31 cellular contexts compared by ENCODE assay signal in genomic region chr2:240803191-240803590, GRCh38. TPM values are rescaled to one million over a fixed set of nuclear protein-coding genes. Genes with fewer than 3 reads are reported as not detected.
"Had no signal": no experiment of that assay in that cellular context is flagged by ENCODE, and none has a peak within 500 bp of the region (broad histone marks: within the 10 kb centered on the region; RNA-seq: fewer than 3 reads in every experiment).

No MANE protein-coding gene starts in this region.

- ATAC-seq: Right ventricle myocardium inferior had no signal

- H3K9me3 Mint-ChIP-seq: activated CD4-positive, alpha-beta memory T cell treated with anti-CD3 and anti-CD28 coated beads, Interleukin-2, amount 10 ng/mL, durations not matched to agents 7 days and 5 days; activated naive CD8-positive, alpha-beta T cell treated with anti-CD3 and anti-CD28 coated beads, Interleukin-2, amount 10 ng/mL, durations not matched to agents 7 days and 5 days; central memory CD8-positive, alpha-beta T cell had no signal

- H3K27ac ChIP-seq: ascending aorta, cardiac muscle cell, PC-9, RWPE1 had no signal

- H3K4me1 Mint-ChIP-seq: activated CD4-positive, alpha-beta memory T cell treated with anti-CD3 and anti-CD28 coated beads, Interleukin-2, amount 10 ng/mL, durations not matched to agents 7 days and 5 days; activated naive CD4-positive, alpha-beta T cell treated with anti-CD3 and anti-CD28 coated beads, Interleukin-2, amount 50 U/mL, for 24 hours; activated naive CD8-positive, alpha-beta T cell treated with anti-CD3 and anti-CD28 coated beads, Interleukin-2, amount 10 ng/mL, durations not matched to agents 7 days and 5 days; central memory CD8-positive, alpha-beta T cell had no signal

- H3K4me3 Mint-ChIP-seq: activated CD4-positive, alpha-beta memory T cell treated with anti-CD3 and anti-CD28 coated beads, Interleukin-2, amount 10 ng/mL, durations not matched to agents 7 days and 5 days; activated naive CD4-positive, alpha-beta T cell treated with anti-CD3 and anti-CD28 coated beads, Interleukin-2, amount 50 U/mL, for 24 hours; activated naive CD8-positive, alpha-beta T cell treated with anti-CD3 and anti-CD28 coated beads, Interleukin-2, amount 10 ng/mL, durations not matched to agents 7 days and 5 days; central memory CD8-positive, alpha-beta T cell had no signal

- H3K4me1 ChIP-seq: ascending aorta had no signal

- H3K27ac Mint-ChIP-seq: activated CD4-positive, alpha-beta memory T cell treated with anti-CD3 and anti-CD28 coated beads, Interleukin-2, amount 10 ng/mL, durations not matched to agents 7 days and 5 days; activated naive CD4-positive, alpha-beta T cell treated with anti-CD3 and anti-CD28 coated beads, Interleukin-2, amount 50 U/mL, for 24 hours; activated naive CD8-positive, alpha-beta T cell treated with anti-CD3 and anti-CD28 coated beads, Interleukin-2, amount 10 ng/mL, durations not matched to agents 7 days and 5 days had no signal

- DNase-seq: activated CD4-positive, alpha-beta memory T cell treated with anti-CD3 and anti-CD28 coated beads, Interleukin-2, amount 10 ng/mL, durations not matched to agents 7 days and 5 days; activated CD4-positive, alpha-beta T cell treated with anti-CD3 and anti-CD28 coated beads for 48 hours; activated CD4-positive, CD25-positive, alpha-beta regulatory T cell treated with anti-CD3 and anti-CD28 coated beads, Interleukin-2, amount 50 U/mL, for 72 hours; activated CD8-positive, alpha-beta memory T cell treated with anti-CD3 and anti-CD28 coated beads for 24 hours; activated effector memory CD4-positive, alpha-beta T cell treated with Interleukin-2 at 50 U/mL for 16 hours; activated naive CD4-positive, alpha-beta T cell treated with Interleukin-2 at 50 U/mL for 16 hours; activated naive CD8-positive, alpha-beta T cell treated with anti-CD3 and anti-CD28 coated beads, Interleukin-2, amount 10 ng/mL, durations not matched to agents 7 days and 5 days; activated T-cell treated with anti-CD3 and anti-CD28 coated beads, Interleukin-2, amount 50 U/mL, for 48 hours; amygdala; Kasumi-1; KG1; MG63; NCI-H1048; NCI-H1105 treated with DMSO at 0.1 percent for 48 hours; NCI-H1436; NCI-H1694; NCI-H1930; NCI-H2081 treated with DMSO at 0.1 percent for 48 hours; NCI-H345; NCI-H524 treated with DMSO at 0.1 percent for 48 hours; NK-92 treated with Interleukin-12 subunit alpha and Interleukin-12 subunit beta, amount 100 ng/mL, for 24 hours; PC-9; SW 1271; T1000 had no signal

- H3K36me3 ChIP-seq: ascending aorta, cardiac muscle cell, MG63 had no signal

- H3K36me3 Mint-ChIP-seq: activated naive CD8-positive, alpha-beta T cell treated with anti-CD3 and anti-CD28 coated beads, Interleukin-2, amount 10 ng/mL, durations not matched to agents 7 days and 5 days had no signal

- H3K4me3 ChIP-seq: ascending aorta, cardiac muscle cell, MG63, PC-9 had no signal

- H3K27me3 ChIP-seq: ascending aorta, cardiac muscle cell had no signal

RNA-seq across cellular contexts. Expression of gene KIF1A, which starts 16.8 kb away (rescaled TPM):
- total RNA-seq: OCI-LY7, PC-9 had no signal
